Comparison of ENCODE assay signal across 18 cellular contexts in the genomic region with DNA sequence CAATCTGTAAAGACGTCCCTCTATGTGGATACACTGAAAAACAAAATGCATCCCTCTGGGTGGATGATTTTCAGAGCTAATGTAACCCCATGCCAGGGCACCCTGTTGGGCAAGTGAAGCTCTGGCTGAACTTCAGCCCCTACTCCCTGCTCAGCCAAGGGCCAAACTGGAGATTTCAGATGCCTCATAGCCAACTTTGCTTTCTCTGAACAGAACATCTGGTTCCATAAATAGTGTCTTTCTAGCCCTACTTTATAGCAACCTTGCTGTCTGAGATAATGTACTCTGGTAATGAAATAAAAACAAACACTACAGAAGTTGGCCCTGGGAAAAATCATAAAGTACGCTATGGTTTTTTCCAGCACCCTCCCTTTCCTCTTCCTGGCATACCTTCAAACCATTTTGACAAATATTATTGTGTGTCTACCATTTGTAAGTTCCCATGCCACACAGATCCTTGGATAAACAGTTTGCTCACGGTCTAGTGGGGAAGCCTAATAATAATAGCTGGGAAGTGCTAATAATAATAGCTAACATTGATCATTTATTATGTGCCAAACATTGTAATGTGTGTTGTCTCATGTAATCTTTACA. TPM values are rescaled to one million over a fixed set of nuclear protein-coding genes. Genes with fewer than 3 reads are reported as not detected.
DNase-seq lines count a peak whose midpoint lies in the region; ATAC-seq, FAIRE-seq and TF ChIP-seq lines count a peak whose summit lies in the region.
"Had no signal": no experiment of that assay in that cellular context is flagged by ENCODE, and none has a peak within 500 bp of the region (broad histone marks: within the 10 kb centered on the region; RNA-seq: fewer than 3 reads in every experiment).

No MANE protein-coding gene starts in this region.

- no peak overlapping the region for H2AFZ ChIP-seq in GM12878 (ENCODE audit: control insufficient read depth, low read depth, low read length)

- H3K27ac ChIP-seq in right cardiac atrium (ENCODE audit: low read length) (peak overlapping the region; percentile 46), GM12878 (ENCODE audit: control insufficient read depth, insufficient read depth) (peak overlapping the region; percentile 96), muscle layer of colon (ENCODE audit: low read depth, low read length) (peak overlapping the region; percentile 54), aorta (ENCODE audit: low read depth in 1 of 2, low read length in 2 of 2) (peak overlapping the region in 1 of 2 donors; percentile 25), kidney (ENCODE audit: low read depth in 2 of 2, low read length in 2 of 2) (no peak overlapping the region)
- H3K27ac ChIP-seq: ovary, WERI-Rb-1 had no signal

- H3K36me3 ChIP-seq in GM12878 (ENCODE audit: control insufficient read depth in 2 of 2, insufficient read depth in 2 of 2, low read length in 1 of 2) = peaks cover 0 to 11% of the 10 kb centered on the region in 2 experiments; a peak in 3 of 4 replicates
- H3K36me3 ChIP-seq in muscle layer of colon (ENCODE audit: insufficient read depth, low read length) = no peaks in the 10 kb centered on the region
- no peaks in the 10 kb centered on the region for H3K36me3 ChIP-seq in aorta (ENCODE audit: control insufficient read depth in 1 of 2, insufficient read depth in 2 of 2, low read length in 1 of 2)
- H3K36me3 ChIP-seq in kidney (ENCODE audit: control insufficient read depth in 1 of 2, insufficient read depth in 2 of 2, low read length in 2 of 2) = no peaks in the 10 kb centered on the region
- H3K36me3 ChIP-seq: ovary, WERI-Rb-1 had no signal

- no peaks in the 10 kb centered on the region for H3K4me1 ChIP-seq in right cardiac atrium (ENCODE audit: control insufficient read depth, insufficient read depth, low read length)
- peaks cover 24% of the 10 kb centered on the region for H3K4me1 ChIP-seq in GM12878 (ENCODE audit: control insufficient read depth, insufficient read depth, low read length)
- H3K4me1 ChIP-seq in muscle layer of colon (ENCODE audit: insufficient read depth, low read length) = peaks cover 39% of the 10 kb centered on the region
- peaks cover 2 to 5% of the 10 kb centered on the region in 2 donors for H3K4me1 ChIP-seq in aorta (ENCODE audit: control insufficient read depth in 1 of 2, insufficient read depth in 2 of 2, low read length in 2 of 2)
- peaks cover 0 to 3% of the 10 kb centered on the region in 2 donors for H3K4me1 ChIP-seq in kidney (ENCODE audit: control insufficient read depth in 1 of 2, insufficient read depth in 1 of 2, low read depth in 1 of 2, low read length in 2 of 2)
- H3K4me1 ChIP-seq: body of pancreas had no signal

- H3K27me3 ChIP-seq in right cardiac atrium (ENCODE audit: control insufficient read depth, insufficient read depth) (no peaks in the 10 kb centered on the region), GM12878 (replicated peaks in 1 of 2; ENCODE audit: control insufficient read depth in 2 of 2, insufficient read depth in 2 of 2, low read length in 1 of 2) (no peaks in the 10 kb centered on the region), muscle layer of colon (ENCODE audit: control insufficient read depth in 1 of 2, insufficient read depth in 2 of 2, low read length in 2 of 2) (no peaks in the 10 kb centered on the region), aorta (ENCODE audit: control insufficient read depth in 1 of 2, insufficient read depth in 2 of 2, low read length in 1 of 2) (no peaks in the 10 kb centered on the region)
- H3K27me3 ChIP-seq: body of pancreas, ovary had no signal

- ATAC-seq in right cardiac atrium (no peak), GM12878 (peak; percentile 0; the same call in 1 of the 3 replicates), aorta (ENCODE audit: low FRiP score) (peak; percentile 6), GM18861 (IDR thresholded peaks at IDR 0.05; ENCODE audit: unreplicated experiment) (no peak), GM18858 (IDR thresholded peaks at IDR 0.05; ENCODE audit: unreplicated experiment) (no peak)
- ATAC-seq: body of pancreas had no signal

- H4K20me1 ChIP-seq in GM12878 (ENCODE audit: control insufficient read depth, insufficient read depth) = no peaks in the 10 kb centered on the region

- CTCF ChIA-PET in GM12878 (lab: Yijun Ruan, JAX) = interaction anchor here (0.7 to 9.9 kb wide), 6 partner anchors 25 to 79 kb away, joined by 3 to 187 read pairs (median 68); partner anchors contain the start of gene TCTN3

- H3K4me2 ChIP-seq in GM12878 (ENCODE audit: control insufficient read depth, insufficient read depth) = peak overlapping the region; percentile 90

- H3K79me2 ChIP-seq in GM12878 (ENCODE audit: control insufficient read depth, insufficient read depth, low read length) = peaks cover 89% of the 10 kb centered on the region

- RAD21 ChIA-PET in GM12878 (lab: Charles Lee; ENCODE audit: unreplicated experiment) = interaction anchor here (0.9 to 11.1 kb wide), 7 partner anchors 24 to 77 kb away, joined by 3 to 374 read pairs (median 78); partner anchors contain the start of gene TCTN3

- DNase-seq in right cardiac atrium (no peak), cardiac septum (ENCODE audit: low spot score) (no peak), GM12878 (ENCODE audit: low read depth, low spot score) (no peak), aorta (no peak), kidney (no peak)
- DNase-seq: activated T-cell treated with anti-CD3 and anti-CD28 coated beads for 4 hours; body of pancreas; DMS 273 treated with DMSO at 0.1 percent for 48 hours; H7; NK-92 treated with Interleukin-12 subunit alpha and Interleukin-12 subunit beta, amount 100 ng/mL, for 24 hours; ovary; stimulated activated CD4-positive, alpha-beta T cell treated with anti-CD3 and anti-CD28 coated beads, Interleukin-15, amount 100 ng/mL, for 24 hours; WERI-Rb-1 had no signal

- SMC1A ChIA-PET in GM12878 (lab: Charles Lee; ENCODE audit: uncharacterized antibody, unreplicated experiment) = interaction anchor here (1.1 to 12.3 kb wide), 7 partner anchors 14 to 105 kb away, joined by 3 to 547 read pairs (median 86); partner anchors contain the start of gene TCTN3

- H3K4me3 ChIP-seq in right cardiac atrium (ENCODE audit: low read length) (no peak overlapping the region), GM12878 (peak overlapping the region; percentile 70), muscle layer of colon (ENCODE audit: low read depth in 1 of 2, low read length in 2 of 2) (no peak overlapping the region), aorta (ENCODE audit: low read length in 2 of 2) (no peak overlapping the region), kidney (ENCODE audit: low read length in 2 of 2) (no peak overlapping the region)
- H3K4me3 ChIP-seq: body of pancreas, ovary had no signal

- no peak for TF ChIP-seq POLR2A in GM12878 (IDR thresholded peaks at IDR 0.05; ENCODE audit: low read depth, low read length)

- no peaks in the 10 kb centered on the region for H3K9me3 ChIP-seq in right cardiac atrium (ENCODE audit: control insufficient read depth, low read length)
- peaks cover 9% of the 10 kb centered on the region for H3K9me3 ChIP-seq in GM12878 (replicated peaks; ENCODE audit: control insufficient read depth, insufficient read depth, low read length)
- H3K9me3 ChIP-seq in muscle layer of colon (ENCODE audit: low read length) = no peaks in the 10 kb centered on the region
- H3K9me3 ChIP-seq in aorta (ENCODE audit: control insufficient read depth, low read length) = no peaks in the 10 kb centered on the region
- no peaks in the 10 kb centered on the region for H3K9me3 ChIP-seq in kidney (ENCODE audit: control insufficient read depth in 1 of 2, low read length in 2 of 2)
- H3K9me3 ChIP-seq: body of pancreas, ovary had no signal

- TF ChIP-seq CTCF in GM12878 (IDR thresholded peaks at IDR 0.05 in 2 of 3, conservative IDR thresholded peaks at IDR 0.05 in 1 of 3; ENCODE audit: control insufficient read depth in 2 of 3, extremely low read depth in 1 of 3, insufficient read depth in 1 of 3, low read depth in 3 of 3, low read length in 3 of 3) (no peak), kidney (IDR thresholded peaks at IDR 0.05; ENCODE audit: borderline replicate concordance, extremely low read depth, insufficient read depth) (no peak)

- WGBS in right cardiac atrium = 66% methylated on average over 3 of the region's 3 CpGs
- 47% methylated on average over 3 of the region's 3 CpGs for WGBS in GM12878 (ENCODE audit: insufficient coverage, insufficient replicate concordance, low lambda C conversion rate, missing lambda C conversion rate)
- WGBS in aorta, 2 donors = 14 to 26% methylated on average over 3 of the region's 3 CpGs

- in situ Hi-C loops in GM12878 (cut with MboI) = loop anchor here (10.0 kb wide), 1 partner anchor 465 kb away; the partner anchor contains the start of gene PDLIM1

- intact Hi-C loops in right cardiac atrium (cut with DNase I) = loop anchor here in 1 of 4 donors (10.0 kb wide), 1 partner anchor 75 kb away; no protein-coding TSS in a partner anchor
- intact Hi-C loops in cardiac septum (cut with DNase I) = loop anchor here (5.0 to 10.0 kb wide), 2 partner anchors 33 to 55 kb away; no protein-coding TSS in a partner anchor
- intact Hi-C loops in GM12878 (cut with micrococcal nuclease; ENCODE audit: unreplicated experiment) = loop anchor here (10.0 kb wide), 1 partner anchor 465 kb away; the partner anchor contains the start of gene PDLIM1
- intact Hi-C loops in aorta (cut with DNase I) = loop anchor here in 1 of 2 donors (5.0 kb wide), 2 partner anchors 33 to 78 kb away; no protein-coding TSS in a partner anchor
- intact Hi-C loops in kidney (cut with DNase I) = no loop called here

- POLR2A ChIA-PET in GM12878 (lab: Charles Lee) = interaction anchor here (0.7 to 10.1 kb wide), 8 partner anchors 8 to 512 kb away, joined by 3 to 313 read pairs (median 83); partner anchors contain the start of genes BLNK and TCTN3

- BruUV-seq in GM12878 (replicated peaks; lab: Mats Ljungman, UMichigan) = no TSS peak

- no peak for TF ChIP-seq RAD21 in GM12878 (IDR thresholded peaks at IDR 0.05; ENCODE audit: insufficient read depth, low read depth, low read length)

- H3K9ac ChIP-seq in GM12878 (ENCODE audit: control insufficient read depth, insufficient read depth, low read length) (peak overlapping the region; percentile 79), muscle layer of colon (ENCODE audit: low read length) (no peak overlapping the region), kidney (ENCODE audit: low read length in 2 of 2) (no peak overlapping the region)

- TF ChIP-seq EP300 in GM12878 (IDR thresholded peaks at IDR 0.05; ENCODE audit: borderline replicate concordance in 1 of 2, control insufficient read depth in 1 of 2, low read depth in 2 of 2, low read length in 2 of 2) = no peak

- no peak for FAIRE-seq in GM12878 (lab: Jason Lieb, UNC)
- no peak for FAIRE-seq in kidney (lab: Jason Lieb, UNC)

RNA-seq across cellular contexts. Expression of gene ENTPD1, which starts 3.4 kb away (rescaled TPM):
- total RNA-seq in right cardiac atrium (10 to 100 TPM; 14.8 to 30.4 (median 19.1) TPM), cardiac septum (14.7 TPM), GM12878 (2014; rRNA removed) (174 and 207 TPM in 2 replicates), GM12878 (2014; rRNA removed; fragmentation: Illumina TruSeq; extraction: Trizol) (211 and 225 TPM in 2 replicates), GM12878 (2021) (191 and 192 TPM in 2 replicates), aorta (100 to 1,000 TPM in 1 of 2 donors, 10 to 100 TPM in 1; 77.8 to 110 TPM), kidney (36.6 TPM)
- polyA plus RNA-seq in right cardiac atrium (5.3 TPM), GM12878 (2011; rRNA removed) (413 and 501 TPM in 2 replicates), GM12878 (2014; fragmentation: Illumina TruSeq; extraction: Trizol) (267 and 329 TPM in 2 replicates), GM12878 (2014; fragmentation: Nextera tagmentation; extraction: Ambion mirVana) (100 to 1,000 TPM; 110 to 113 TPM), GM12878 (2014; rRNA removed) (126 and 147 TPM in 2 replicates), GM12878 (2016; fragmentation: Nextera tagmentation; extraction: Ambion mirVana) (100 to 1,000 TPM; 129 to 137 TPM), aorta (10 to 100 TPM; 18.2 to 22.2 TPM), kidney (ENCODE audit: insufficient read depth, low read depth, low replicate concordance) (5.2 TPM)
- 1,304 and 1,321 TPM in 2 replicates for total RNA-seq in GM12878 (2013; cell fraction: nucleolus; rRNA removed)
- polyA plus RNA-seq in GM12878 (2011; ENCODE audit: low read depth) = 134 TPM
- polyA plus RNA-seq in GM12878 (2011; cell fraction: cytosol; rRNA removed) = 240 and 247 TPM in 2 replicates
- polyA plus RNA-seq in GM12878 (2011; cell fraction: nucleus; rRNA removed) = 347 and 487 TPM in 2 replicates
- polyA plus RNA-seq in GM12878 (2012) = 141 and 153 TPM in 2 replicates
- polyA minus RNA-seq in GM12878 (2011; rRNA and poly(A)+ RNA removed) = 467 and 533 TPM in 2 replicates
- polyA minus RNA-seq in GM12878 (2011; cell fraction: cytosol; rRNA and poly(A)+ RNA removed) = 132 and 154 TPM in 2 replicates
- polyA minus RNA-seq in GM12878 (2011; cell fraction: nucleus; rRNA and poly(A)+ RNA removed) = 363 and 434 TPM in 2 replicates
- total RNA-seq: epithelial cell of proximal tubule, MCF 10A had no signal

Comparison
In these comparisons a context has a peak if more than half of its experiments do, and no peak if none do; other contexts are left out.
1. ATAC-seq: peak in GM12878 (single experiment) and aorta (single experiment); none in right cardiac atrium (0 of 2), GM18861 (single experiment) and GM18858 (single experiment).
2. H3K27ac ChIP-seq: peak in right cardiac atrium (single experiment), GM12878 (single experiment) and muscle layer of colon (single experiment); none in kidney (0 of 2).